17 cellular contexts compared by ENCODE assay signal in the genomic region with DNA sequence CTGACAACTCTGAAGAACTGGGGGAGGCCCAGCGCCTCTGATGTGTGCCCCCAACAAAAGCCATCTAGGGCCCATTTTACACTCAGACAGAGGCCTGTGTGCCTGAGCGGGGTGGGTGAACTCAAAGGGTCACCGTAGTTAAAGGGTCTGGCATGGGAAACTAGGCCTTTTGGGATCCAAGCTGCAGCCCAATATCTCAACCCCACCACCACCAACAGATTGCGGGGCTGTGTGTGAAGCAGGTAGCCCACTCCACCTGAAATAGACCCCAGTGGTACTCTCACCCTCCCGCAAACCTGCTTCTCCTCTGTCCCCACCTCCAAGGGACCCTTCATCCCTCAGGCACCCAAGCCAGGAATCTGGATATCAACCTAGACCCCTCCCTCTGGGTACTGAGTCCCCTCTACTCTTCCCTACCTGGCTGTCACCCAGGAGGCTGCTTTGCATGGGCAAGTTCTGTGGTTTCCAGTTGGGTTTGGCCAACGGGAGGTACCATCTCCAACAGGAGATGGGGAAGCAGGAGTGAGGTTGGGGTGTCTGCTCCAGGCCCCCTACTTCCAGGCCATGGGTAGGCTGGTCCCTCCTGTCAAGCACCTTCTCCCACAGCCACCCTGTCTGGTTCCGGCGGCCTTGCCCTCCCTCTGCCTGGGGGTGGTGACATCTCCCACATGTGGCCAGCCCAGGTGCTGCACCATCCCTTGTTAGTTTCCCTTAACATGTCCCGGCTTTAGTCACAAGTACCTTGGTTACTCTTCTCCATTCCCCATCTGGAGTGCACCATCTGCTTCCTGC. TPM values are rescaled to one million over a fixed set of nuclear protein-coding genes. Genes with fewer than 3 reads are reported as not detected.
DNase-seq lines count a peak whose midpoint lies in the region; ATAC-seq, FAIRE-seq and TF ChIP-seq lines count a peak whose summit lies in the region.
"Had no signal": no experiment of that assay in that cellular context is flagged by ENCODE, and none has a peak within 500 bp of the region (broad histone marks: within the 10 kb centered on the region; RNA-seq: fewer than 3 reads in every experiment).

No MANE protein-coding gene starts in this region.

- peaks cover 6% of the 10 kb centered on the region for H3K9me3 ChIP-seq in suprapubic skin

- H3K27me3 Mint-ChIP-seq in activated CD4-positive, alpha-beta T cell treated with anti-CD3 and anti-CD28 coated beads for 36 hours, result no peaks in the 10 kb centered on the region
- H3K27me3 Mint-ChIP-seq: activated CD8-positive, alpha-beta T cell treated with anti-CD3 and anti-CD28 coated beads for 36 hours had no signal

- ATAC-seq in activated CD4-positive, alpha-beta T cell treated with anti-CD3 and anti-CD28 coated beads for 36 hours, result no peak
- ATAC-seq in HG03460 (IDR thresholded peaks at IDR 0.05; ENCODE audit: unreplicated experiment), result no peak
- ATAC-seq: activated CD8-positive, alpha-beta T cell treated with anti-CD3 and anti-CD28 coated beads for 36 hours had no signal

- 94% methylated on average over 8 of the region's 9 CpGs for WGBS in suprapubic skin

- peaks cover 20% of the 10 kb centered on the region for H3K4me1 Mint-ChIP-seq in activated CD4-positive, alpha-beta T cell treated with anti-CD3 and anti-CD28 coated beads for 36 hours
- H3K4me1 Mint-ChIP-seq: nephron had no signal

- no peaks in the 10 kb centered on the region for H3K4me1 ChIP-seq in suprapubic skin
- H3K4me1 ChIP-seq: A549 had no signal

- no peak for TF ChIP-seq POLR2A in suprapubic skin (IDR thresholded peaks at IDR 0.05)

- no peaks in the 10 kb centered on the region for H3K27me3 ChIP-seq in suprapubic skin

- no peak overlapping the region for H3K4me3 Mint-ChIP-seq in activated CD4-positive, alpha-beta T cell treated with anti-CD3 and anti-CD28 coated beads for 36 hours
- H3K4me3 Mint-ChIP-seq: activated CD8-positive, alpha-beta T cell treated with anti-CD3 and anti-CD28 coated beads for 36 hours; nephron had no signal

- no peak for FAIRE-seq in HTR-8/SVneo (lab: Jason Lieb, UNC)
- FAIRE-seq: A549, D721Med had no signal

- DNase-seq in activated CD4-positive, alpha-beta T cell treated with anti-CD3 and anti-CD28 coated beads for 36 hours, result peak; percentile 23
- no peak for DNase-seq in activated CD4-positive, alpha-beta T cell treated with anti-CD3 and anti-CD28 coated beads for 1 hour
- peak; percentile 79 for DNase-seq in NCI-H524 treated with DMSO at 0.1 percent for 48 hours (lab: John Stamatoyannopoulos, UW)
- peak; percentile 49 for DNase-seq in ecto neural progenitor cell (ENCODE audit: low spot score)
- DNase-seq in suprapubic skin (ENCODE audit: low spot score in 2 of 2), result peak; percentile 44 to 57
- DNase-seq in RKO (ENCODE audit: low spot score), result no peak
- no peak for DNase-seq in HTR-8/SVneo (ENCODE audit: insufficient read length, low spot score)
- DNase-seq: activated CD8-positive, alpha-beta T cell treated with anti-CD3 and anti-CD28 coated beads for 36 hours; kidney glomerular epithelial cell; NCI-H1092; NCI-H774; trophoblast cell had no signal

- H3K27ac Mint-ChIP-seq in activated CD4-positive, alpha-beta T cell treated with anti-CD3 and anti-CD28 coated beads for 36 hours, result no peak overlapping the region
- H3K27ac Mint-ChIP-seq: activated CD8-positive, alpha-beta T cell treated with anti-CD3 and anti-CD28 coated beads for 36 hours; nephron had no signal

- POLR2A ChIA-PET in activated CD4-positive, alpha-beta T cell treated with anti-CD3 and anti-CD28 coated beads for 36 hours (lab: Charles Lee), result no interaction called here

- intact Hi-C loops in activated CD4-positive, alpha-beta T cell treated with anti-CD3 and anti-CD28 coated beads for 36 hours (cut with DNase I, micrococcal nuclease), result no loop called here

- CTCF ChIA-PET in activated CD4-positive, alpha-beta T cell treated with anti-CD3 and anti-CD28 coated beads for 36 hours (lab: Charles Lee), result no interaction called here

- no peaks in the 10 kb centered on the region for H3K36me3 Mint-ChIP-seq in activated CD4-positive, alpha-beta T cell treated with anti-CD3 and anti-CD28 coated beads for 36 hours (ENCODE audit: low read depth)

- H3K9me3 Mint-ChIP-seq in activated CD4-positive, alpha-beta T cell treated with anti-CD3 and anti-CD28 coated beads for 36 hours (ENCODE audit: low read depth), result peaks cover 2% of the 10 kb centered on the region
- H3K9me3 Mint-ChIP-seq: nephron had no signal

- TF ChIP-seq EP300 in suprapubic skin (IDR thresholded peaks at IDR 0.05), result no peak

- no peak overlapping the region for H3K4me3 ChIP-seq in suprapubic skin
- H3K4me3 ChIP-seq: A549, smooth muscle cell had no signal

- H3K36me3 ChIP-seq in suprapubic skin, result no peaks in the 10 kb centered on the region

- no peak overlapping the region for H3K27ac ChIP-seq in suprapubic skin
- H3K27ac ChIP-seq: A549 had no signal

- TF ChIP-seq CTCF in suprapubic skin (IDR thresholded peaks at IDR 0.05), result no peak

RNA-seq across cellular contexts. Expression of a gene that starts 35.2 kb away (rescaled TPM):
- total RNA-seq in activated CD4-positive, alpha-beta T cell treated with anti-CD3 and anti-CD28 coated beads for 36 hours, result 10 to 100 TPM; 40.6 to 46.5 TPM
- total RNA-seq in suprapubic skin, result 10 to 100 TPM in 1 of 4 donors, 1 to 10 TPM in 3; 2.8 to 11.8 (median 4.1) TPM

Comparison
In these comparisons a context has a peak if more than half of its experiments do, and no peak if none do; other contexts are left out.
1. DNase-seq: peak in activated CD4-positive, alpha-beta T cell treated with anti-CD3 and anti-CD28 coated beads for 36 hours (single experiment), NCI-H524 treated with DMSO at 0.1 percent for 48 hours (single experiment), ecto neural progenitor cell (single experiment) and suprapubic skin (2 of 2); none in activated CD4-positive, alpha-beta T cell treated with anti-CD3 and anti-CD28 coated beads for 1 hour (single experiment), RKO (single experiment) and HTR-8/SVneo (single experiment).